Comparison of ENCODE assay signal across 24 cellular contexts in the genomic region with DNA sequence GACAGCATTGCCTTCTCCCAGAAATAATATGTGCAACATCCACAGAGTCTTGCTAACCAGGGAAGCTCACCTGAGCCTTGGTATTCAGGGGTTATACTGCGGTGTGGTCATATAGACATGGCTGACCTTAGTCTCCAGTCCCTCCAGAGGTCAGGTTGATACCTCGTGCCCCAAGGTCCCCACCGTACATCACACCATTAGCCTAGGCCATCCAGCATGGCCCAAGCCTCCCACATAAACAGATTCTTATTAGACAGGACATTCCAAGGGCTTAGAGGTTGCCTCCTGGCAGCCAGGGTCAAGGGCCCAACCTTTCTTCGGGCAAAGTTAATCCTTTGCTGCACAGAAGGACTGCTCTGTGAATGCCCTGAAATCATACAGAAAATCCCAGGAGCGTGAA. TPM values are rescaled to one million over a fixed set of nuclear protein-coding genes. Genes with fewer than 3 reads are reported as not detected.
"Had no signal": no experiment of that assay in that cellular context is flagged by ENCODE, and none has a peak within 500 bp of the region (broad histone marks: within the 10 kb centered on the region; RNA-seq: fewer than 3 reads in every experiment).

No MANE protein-coding gene starts in this region.

- H3K4me3 ChIP-seq: coronary artery, dorsolateral prefrontal cortex, esophagus squamous epithelium, gastroesophageal sphincter, heart right ventricle, left lung, lower lobe of right lung, mucosa of descending colon had no signal

- H3K27ac ChIP-seq: coronary artery, dorsolateral prefrontal cortex, esophagus squamous epithelium, gastroesophageal sphincter, heart right ventricle, left lung, lower lobe of right lung had no signal

- H3K36me3 ChIP-seq: esophagus squamous epithelium, gastroesophageal sphincter, heart right ventricle, left lung, lower lobe of right lung had no signal

- H3K4me3 Mint-ChIP-seq: mesothelial cell of epicardium had no signal

- H3K27ac Mint-ChIP-seq: mesothelial cell of epicardium had no signal

- FAIRE-seq: colon, endothelial cell of umbilical vein, islet of Langerhans, keratinocyte had no signal

- H3K36me3 Mint-ChIP-seq: mesothelial cell of epicardium had no signal

- ATAC-seq: gastroesophageal sphincter, heart right ventricle, left cardiac atrium, left lung, left ventricle myocardium superior, lower lobe of right lung, mucosa of descending colon had no signal

- DNase-seq: dermis blood vessel endothelial cell; dorsolateral prefrontal cortex; effector CD4-positive, alpha-beta T cell; effector memory CD4-positive, alpha-beta T cell; esophagus squamous epithelium; foreskin fibroblast; foreskin melanocyte; heart right ventricle; hippocampal formation; left cardiac atrium; left lung; left ventricle myocardium superior; lower lobe of right lung; mesenchymal stem cell; mucosa of descending colon had no signal

- H3K4me1 Mint-ChIP-seq: mesothelial cell of epicardium had no signal

- H3K4me1 ChIP-seq: esophagus squamous epithelium, gastroesophageal sphincter, heart right ventricle, left lung, lower lobe of right lung had no signal

- H3K9me3 Mint-ChIP-seq: mesothelial cell of epicardium had no signal

- H3K9me3 ChIP-seq: esophagus squamous epithelium, gastroesophageal sphincter, heart right ventricle, left lung, lower lobe of right lung, mucosa of descending colon had no signal

RNA-seq across cellular contexts. Expression of gene ACAN, which starts 18.8 kb away (rescaled TPM):
- total RNA-seq: endothelial cell of umbilical vein, epithelial cell of proximal tubule, lung microvascular endothelial cell had no signal
- polyA plus RNA-seq: endothelial cell of umbilical vein, keratinocyte had no signal
